In the genomic region with DNA sequence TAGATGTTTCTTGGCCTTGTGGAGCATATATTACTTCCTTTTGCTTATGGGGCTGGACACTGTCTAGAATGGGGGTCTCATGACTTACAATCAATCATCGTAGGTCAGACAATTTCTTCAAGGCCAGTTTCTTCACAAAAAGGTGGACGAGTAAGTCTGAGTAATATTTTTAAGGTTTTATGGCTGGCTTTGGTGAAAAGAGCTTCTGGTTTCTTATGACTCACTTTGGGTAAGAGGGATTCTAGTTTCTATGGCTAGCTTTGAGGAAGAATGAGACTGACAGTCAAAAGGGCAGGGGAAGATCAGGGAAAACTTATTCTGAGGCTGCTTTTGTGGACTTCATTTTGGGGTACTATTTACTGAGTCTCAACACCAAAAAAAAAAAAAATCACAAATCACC, we compare ENCODE assay signal across 27 cellular contexts.
"Had no signal": no experiment of that assay in that cellular context is flagged by ENCODE, and none has a peak within 500 bp of the region (broad histone marks: within the 10 kb centered on the region; RNA-seq: fewer than 3 reads in every experiment).

No MANE protein-coding gene starts in this region.

- ATAC-seq: activated CD8-positive, alpha-beta memory T cell treated with anti-CD3 and anti-CD28 coated beads, Interleukin-2, amount 10 ng/mL, durations not matched to agents 7 days and 5 days; activated naive CD4-positive, alpha-beta T cell treated with anti-CD3 and anti-CD28 coated beads, Interleukin-2, amount 50 U/mL, for 72 hours; activated naive CD8-positive, alpha-beta T cell treated with anti-CD3 and anti-CD28 coated beads, Interleukin-2, amount 50 U/mL, for 24 hours; K562; Panc1; Right ventricle myocardium inferior; WTC11 had no signal

- H3K4me1 ChIP-seq: ascending aorta had no signal

- H3K4me3 ChIP-seq: ascending aorta, K562, SK-N-MC had no signal

- H3K27me3 ChIP-seq: ascending aorta had no signal

- FAIRE-seq: K562 had no signal

- DNase-seq: activated CD4-positive, alpha-beta T cell treated with anti-CD3 and anti-CD28 coated beads for 48 hours; activated CD4-positive, alpha-beta T cell treated with anti-CD3 and anti-CD28 coated beads, Interleukin-2, amount 50 U/mL, for 4 hours; activated CD4-positive, CD25-positive, alpha-beta regulatory T cell treated with anti-CD3 and anti-CD28 coated beads, Interleukin-2, amount 50 U/mL, for 72 hours; activated CD8-positive, alpha-beta memory T cell treated with anti-CD3 and anti-CD28 coated beads, Interleukin-2, amount 10 ng/mL, durations not matched to agents 7 days and 5 days; activated effector memory CD4-positive, alpha-beta T cell treated with anti-CD3 and anti-CD28 coated beads, Interleukin-2, amount 50 U/mL, for 16 hours; activated naive CD4-positive, alpha-beta T cell treated with Interleukin-2 at 50 U/mL for 16 hours; activated naive CD8-positive, alpha-beta T cell treated with anti-CD3 and anti-CD28 coated beads, Interleukin-2, amount 50 U/mL, for 24 hours; activated T-cell treated with anti-CD3 and anti-CD28 coated beads, Interleukin-2, amount 50 U/mL, for 24 hours; amniotic stem cell; Karpas-422; NCI-H1092; NCI-H1417; NCI-H1694; NCI-H2029; NCI-H345; NCI-H510A; NCI-H526 treated with DMSO at 0.1 percent for 48 hours; NCI-H82; RPMI8226; SW 1271 had no signal

- H3K9me3 ChIP-seq: ascending aorta had no signal

- H3K36me3 ChIP-seq: ascending aorta had no signal

- H3K27ac ChIP-seq: ascending aorta, SK-N-MC had no signal
